Comparison of ENCODE assay signal across 8 cellular contexts in genomic region chr1:107964397-107965111, GRCh38. TPM values are rescaled to one million over a fixed set of nuclear protein-coding genes. Genes with fewer than 3 reads are reported as not detected.
DNase-seq lines count a peak whose midpoint lies in the region; ATAC-seq, FAIRE-seq and TF ChIP-seq lines count a peak whose summit lies in the region.

No MANE protein-coding gene starts in this region.

- H3K27me3 ChIP-seq in BLaER1 treated with 17β-estradiol and CSF1 and Interleukin-3, amounts not matched to agents 10 nM and 100 nM: no peaks in the 10 kb centered on the region
- H3K27me3 ChIP-seq in endocrine pancreas (ENCODE audit: control insufficient read depth, insufficient read depth, low read length) (no peaks in the 10 kb centered on the region), muscle layer of colon (ENCODE audit: control insufficient read depth in 1 of 2, insufficient read depth in 2 of 2, low read length in 2 of 2) (peaks cover 0 to 4% of the 10 kb centered on the region in 2 donors), tibial artery (peaks cover 0 to 28% of the 10 kb centered on the region in 2 donors)

- intact Hi-C loops in activated CD4-positive, alpha-beta T cell treated with anti-CD3 and anti-CD28 coated beads, Interleukin-2, amount 10 ng/mL, durations not matched to agents 24 days and 14 days (cut with micrococcal nuclease): loop anchor here (2.0 to 10.0 kb wide), 4 partner anchors 86 to 590 kb away; no protein-coding TSS in a partner anchor
- intact Hi-C loops in tibial artery (cut with DNase I; ENCODE audit: low total_unique reads): no loop called here

- peak overlapping the region; percentile 83 to 98 (median 90) for H3K4me2 ChIP-seq in BLaER1 treated with 17β-estradiol and CSF1 and Interleukin-3, amounts not matched to agents 10 nM and 100 nM

- peak overlapping the region; percentile 72 to 94 (median 89) for H3K4me3 ChIP-seq in BLaER1 treated with 17β-estradiol and CSF1 and Interleukin-3, amounts not matched to agents 10 nM and 100 nM
- H3K4me3 ChIP-seq in endocrine pancreas (ENCODE audit: control insufficient read depth, insufficient read depth, low read length) (peak overlapping the region; percentile 90), muscle layer of colon (ENCODE audit: low read depth in 1 of 2, low read length in 2 of 2) (peak overlapping the region; percentile 9 to 63), tibial artery (peak overlapping the region; percentile 41 to 46)

- H3K27ac Mint-ChIP-seq in activated CD4-positive, alpha-beta T cell treated with anti-CD3 and anti-CD28 coated beads, Interleukin-2, amount 10 ng/mL, durations not matched to agents 24 days and 14 days: peak overlapping the region; percentile 92

- H3K4me3 Mint-ChIP-seq in activated CD4-positive, alpha-beta T cell treated with anti-CD3 and anti-CD28 coated beads, Interleukin-2, amount 10 ng/mL, durations not matched to agents 24 days and 14 days: peak overlapping the region; percentile 91

- TF ChIP-seq POLR2A in H54 (IDR thresholded peaks at IDR 0.05; ENCODE audit: low read depth, low read length): no peak

- H3K9me3 ChIP-seq in BLaER1 treated with 17β-estradiol and CSF1 and Interleukin-3, amounts not matched to agents 10 nM and 100 nM (replicated peaks in 1 of 11): peaks cover 0 to 9% (median 0%) of the 10 kb centered on the region in 11 experiments; a peak in 5 of 22 replicates
- H3K9me3 ChIP-seq in endocrine pancreas (ENCODE audit: control insufficient read depth, low read length) (no peaks in the 10 kb centered on the region), muscle layer of colon (ENCODE audit: low read length) (no peaks in the 10 kb centered on the region), tibial artery (no peaks in the 10 kb centered on the region)

- no peaks in the 10 kb centered on the region for H4K20me1 ChIP-seq in BLaER1 treated with 17β-estradiol and CSF1 and Interleukin-3, amounts not matched to agents 10 nM and 100 nM

- peaks cover 3% of the 10 kb centered on the region for H3K27me3 Mint-ChIP-seq in activated CD4-positive, alpha-beta T cell treated with anti-CD3 and anti-CD28 coated beads, Interleukin-2, amount 10 ng/mL, durations not matched to agents 24 days and 14 days

- peak; percentile 75 for DNase-seq in activated CD4-positive, alpha-beta T cell treated with anti-CD3 and anti-CD28 coated beads, Interleukin-2, amount 10 ng/mL, durations not matched to agents 24 days and 14 days
- DNase-seq in tibial artery (no peak), H54 (ENCODE audit: insufficient read length, low spot score) (no peak), putamen (ENCODE audit: low spot score) (no peak)

- ATAC-seq in HG02623 (IDR thresholded peaks at IDR 0.05; ENCODE audit: unreplicated experiment): peak; percentile 1

- H3K27ac ChIP-seq in BLaER1 treated with 17β-estradiol and CSF1 and Interleukin-3, amounts not matched to agents 10 nM and 100 nM: peak overlapping the region; percentile 64 to 87 (median 81)
- no peak overlapping the region for H3K27ac ChIP-seq in muscle layer of colon (ENCODE audit: low read depth, low read length)
- H3K27ac ChIP-seq in tibial artery: no peak overlapping the region

- peaks cover 0 to 9% (median 0%) of the 10 kb centered on the region in 11 experiments; a peak in 2 of 22 replicates for H3K36me3 ChIP-seq in BLaER1 treated with 17β-estradiol and CSF1 and Interleukin-3, amounts not matched to agents 10 nM and 100 nM
- H3K36me3 ChIP-seq in endocrine pancreas (ENCODE audit: control insufficient read depth, insufficient read depth, low read length) (no peaks in the 10 kb centered on the region), muscle layer of colon (ENCODE audit: insufficient read depth, low read length) (no peaks in the 10 kb centered on the region), tibial artery (no peaks in the 10 kb centered on the region)

- H3K4me1 Mint-ChIP-seq in activated CD4-positive, alpha-beta T cell treated with anti-CD3 and anti-CD28 coated beads, Interleukin-2, amount 10 ng/mL, durations not matched to agents 24 days and 14 days: peaks cover 23% of the 10 kb centered on the region

- H3K9me3 Mint-ChIP-seq in activated CD4-positive, alpha-beta T cell treated with anti-CD3 and anti-CD28 coated beads, Interleukin-2, amount 10 ng/mL, durations not matched to agents 24 days and 14 days: no peaks in the 10 kb centered on the region

- H3K9ac ChIP-seq in BLaER1 treated with 17β-estradiol and CSF1 and Interleukin-3, amounts not matched to agents 10 nM and 100 nM: peak overlapping the region; percentile 78 to 89 (median 84)
- H3K9ac ChIP-seq in endocrine pancreas (ENCODE audit: control insufficient read depth, insufficient read depth, low read length): peak overlapping the region; percentile 8
- no peak overlapping the region for H3K9ac ChIP-seq in muscle layer of colon (ENCODE audit: low read length)

- peaks cover 2% of the 10 kb centered on the region for H3K36me3 Mint-ChIP-seq in activated CD4-positive, alpha-beta T cell treated with anti-CD3 and anti-CD28 coated beads, Interleukin-2, amount 10 ng/mL, durations not matched to agents 24 days and 14 days (ENCODE audit: low read depth)

- FAIRE-seq in H54 (lab: Jason Lieb, UNC): no peak

- TF ChIP-seq CTCF in tibial artery (IDR thresholded peaks at IDR 0.05): no peak

- peaks cover 26 to 46% (median 39%) of the 10 kb centered on the region in 10 experiments for H3K4me1 ChIP-seq in BLaER1 treated with 17β-estradiol and CSF1 and Interleukin-3, amounts not matched to agents 10 nM and 100 nM
- H3K4me1 ChIP-seq in endocrine pancreas (ENCODE audit: control insufficient read depth, insufficient read depth, low read length) (peaks cover 8% of the 10 kb centered on the region), muscle layer of colon (ENCODE audit: insufficient read depth, low read length) (no peaks in the 10 kb centered on the region), tibial artery (peaks cover 0 to 21% (median 15%) of the 10 kb centered on the region in 4 donors)

RNA-seq across cellular contexts. Expression of gene VAV3, which starts 0.4 kb away (rescaled TPM):
- 5.5 TPM in 2 replicates for total RNA-seq in activated CD4-positive, alpha-beta T cell treated with anti-CD3 and anti-CD28 coated beads, Interleukin-2, amount 10 ng/mL, durations not matched to agents 24 days and 14 days

Comparison
In these comparisons a context has a peak if more than half of its experiments do, and no peak if none do; other contexts are left out.
1. H3K27ac ChIP-seq: peak in BLaER1 treated with 17β-estradiol and CSF1 and Interleukin-3, amounts not matched to agents 10 nM and 100 nM (11 of 11); none in muscle layer of colon (single experiment) and tibial artery (0 of 2).
2. H3K4me3 ChIP-seq: peak in every context shown above with its lines; median percentile 90 in endocrine pancreas; 89 in BLaER1 treated with 17β-estradiol and CSF1 and Interleukin-3, amounts not matched to agents 10 nM and 100 nM; 44 in tibial artery; 36 in muscle layer of colon.